In the genomic region with DNA sequence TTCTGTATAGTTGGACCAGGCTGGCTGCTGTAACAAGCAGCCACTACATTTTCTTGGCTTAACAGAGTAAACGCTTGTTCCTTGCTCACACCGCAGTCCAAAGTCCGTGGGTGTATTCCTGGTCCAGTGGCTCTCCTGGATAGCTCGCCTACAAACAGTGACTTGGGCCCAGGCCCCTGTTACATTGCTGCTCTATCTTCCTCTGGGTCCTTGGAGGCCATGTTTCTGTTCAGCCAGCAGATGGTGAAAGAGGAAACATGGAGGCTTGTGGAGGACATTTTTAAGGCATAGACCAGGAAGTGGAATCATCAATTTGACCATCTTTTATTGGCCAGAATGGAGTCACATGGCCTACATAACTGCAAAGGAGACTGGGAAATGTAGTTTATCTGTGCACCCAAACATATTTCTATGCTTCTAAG, we compare ENCODE assay signal across 8 cellular contexts.
DNase-seq lines count a peak whose midpoint lies in the region; ATAC-seq lines count a peak whose summit lies in the region.

No MANE protein-coding gene starts in this region.

- DNase-seq in AG20443 (ENCODE audit: low spot score) (peak; percentile 37), HCEC 1CT (peak; percentile 31), SHP77 (lab: John Stamatoyannopoulos, UW) (peak; percentile 15), foreskin melanocyte (peak; percentile 37)
- DNase-seq in stimulated activated naive CD4-positive, alpha-beta T cell (lab: John Stamatoyannopoulos, UW) = no peak

- ATAC-seq in HG03135 (IDR thresholded peaks at IDR 0.05; ENCODE audit: unreplicated experiment) = no peak
- ATAC-seq in GM21447 (IDR thresholded peaks at IDR 0.05; ENCODE audit: unreplicated experiment) = no peak
- no peak for ATAC-seq in GM21576 (IDR thresholded peaks at IDR 0.05; ENCODE audit: unreplicated experiment)

Comparison
In these comparisons a context has a peak if more than half of its experiments do, and no peak if none do; other contexts are left out.
1. DNase-seq: peak in AG20443 (single experiment), HCEC 1CT (single experiment), SHP77 (2 of 2) and foreskin melanocyte (single experiment); none in stimulated activated naive CD4-positive, alpha-beta T cell (0 of 6).